In the genomic region with DNA sequence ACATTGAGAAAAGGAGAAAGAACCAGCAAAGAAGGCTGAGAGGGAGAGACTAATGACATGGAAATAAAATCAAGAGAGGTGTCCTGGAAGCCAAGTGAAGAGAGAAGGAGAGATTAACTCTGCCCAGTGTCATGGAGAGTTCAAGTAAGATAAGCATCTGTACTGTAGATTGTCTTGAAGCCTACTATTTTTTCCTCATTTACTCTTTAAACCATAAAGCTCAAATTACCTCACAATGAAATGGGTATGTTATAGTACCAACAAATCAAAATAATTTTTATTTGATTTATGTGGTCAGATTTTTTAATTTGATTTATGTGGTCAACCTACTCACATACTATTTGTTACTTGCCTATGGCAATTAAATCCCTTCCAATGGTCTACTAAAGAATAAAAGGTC, we compare ENCODE assay signal across 27 cellular contexts. TPM values are rescaled to one million over a fixed set of nuclear protein-coding genes. Genes with fewer than 3 reads are reported as not detected.
DNase-seq lines count a peak whose midpoint lies in the region; ATAC-seq, FAIRE-seq and TF ChIP-seq lines count a peak whose summit lies in the region.
"Had no signal": no experiment of that assay in that cellular context is flagged by ENCODE, and none has a peak within 500 bp of the region (broad histone marks: within the 10 kb centered on the region; RNA-seq: fewer than 3 reads in every experiment).

No MANE protein-coding gene starts in this region.

- POLR2A ChIA-PET in K562 (lab: Yijun Ruan, JAX): no interaction called here

- ATAC-seq in heart left ventricle (no peak), K562 (peak; percentile 23; the same call in 1 of the 3 replicates)
- ATAC-seq: A549, HCT116 had no signal

- no peak overlapping the region for H2AFZ ChIP-seq in K562 (ENCODE audit: low read depth, low read length)
- H2AFZ ChIP-seq: GM23248 had no signal

- TF ChIP-seq RAD21 in K562 (CRISPR knock-in tag; conservative IDR thresholded peaks at IDR 0.05 in 1 of 2, IDR thresholded peaks at IDR 0.05 in 1 of 2): no peak

- no peaks in the 10 kb centered on the region for H3K79me2 ChIP-seq in K562 (ENCODE audit: control insufficient read depth, insufficient read depth, low read length)

- H3K4me3 ChIP-seq in left ventricle myocardium inferior: no peak overlapping the region
- H3K4me3 ChIP-seq in heart left ventricle: no peak overlapping the region
- no peak overlapping the region for H3K4me3 ChIP-seq in K562
- H3K4me3 ChIP-seq: A549; BLaER1 treated with 17β-estradiol and CSF1 and Interleukin-3, amounts not matched to agents 10 nM and 100 nM; GM23248 had no signal

- no TSS peak for BruUV-seq in K562 (replicated peaks; lab: Mats Ljungman, UMichigan)

- H3K4me1 ChIP-seq in left ventricle myocardium inferior (peaks cover 54% of the 10 kb centered on the region), heart left ventricle (peaks cover 0 to 50% (median 22%) of the 10 kb centered on the region in 12 donors), K562 (replicated peaks in 1 of 2; ENCODE audit: control insufficient read depth in 2 of 2, insufficient read depth in 2 of 2, low read length in 2 of 2) (peaks cover 4 to 35% of the 10 kb centered on the region in 2 experiments)
- H3K4me1 ChIP-seq: BLaER1 treated with 17β-estradiol and CSF1 and Interleukin-3, amounts not matched to agents 10 nM and 100 nM had no signal

- TF ChIP-seq POLR2A in heart left ventricle (IDR thresholded peaks at IDR 0.05) (no peak), K562 (conservative IDR thresholded peaks at IDR 0.05) (no peak)

- intact Hi-C loops in left ventricle myocardium inferior (cut with micrococcal nuclease): loop anchor here (10.0 kb wide), 1 partner anchor 106 kb away; no protein-coding TSS in a partner anchor
- intact Hi-C loops in heart left ventricle (cut with DNase I): loop anchor here in 4 of 10 donors (5.0 to 10.0 kb wide), 6 partner anchors 38 to 116 kb away; no protein-coding TSS in a partner anchor
- intact Hi-C loops in K562 (cut with micrococcal nuclease): no loop called here

- DNase-seq in left ventricle myocardium inferior (no peak), heart left ventricle (no peak), NCI-H82 treated with DMSO at 0.1 percent for 48 hours (lab: John Stamatoyannopoulos, UW; ENCODE audit: unreplicated experiment) (peak; percentile 36), K562 (ENCODE audit: extremely low read depth in 1 of 4, low spot score in 3 of 4) (peak in 1 of 4 experiments; percentile 34), NCI-H2107 (lab: John Stamatoyannopoulos, UW) (no peak), urothelium cell line (ENCODE audit: low spot score) (no peak), retina (no peak)
- DNase-seq: 8988T; ACHN; AML-193; BE2C; CD4-positive, alpha-beta T cell; CD8-positive, alpha-beta memory T cell; DMS 273 treated with DMSO at 0.1 percent for 48 hours; DMS79; EL; GDM1; GM23248; H7; HFFc6 had no signal

- no peaks in the 10 kb centered on the region for H3K9me1 ChIP-seq in K562 (ENCODE audit: control insufficient read depth, insufficient read depth, low read length)

- H3K4me2 ChIP-seq in K562 (ENCODE audit: insufficient read depth, low read length): no peak overlapping the region; the same call in 1 of the 2 replicates
- H3K4me2 ChIP-seq: A549; BLaER1 treated with 17β-estradiol and CSF1 and Interleukin-3, amounts not matched to agents 10 nM and 100 nM had no signal

- no peak for TF ChIP-seq CTCF in left ventricle myocardium inferior (IDR thresholded peaks at IDR 0.05; ENCODE audit: borderline replicate concordance)
- no peak for TF ChIP-seq CTCF in heart left ventricle (IDR thresholded peaks at IDR 0.05)
- no peak for TF ChIP-seq CTCF in K562 (IDR thresholded peaks at IDR 0.05 in 2 of 3, conservative IDR thresholded peaks at IDR 0.05 in 1 of 3; ENCODE audit: insufficient read depth in 2 of 3, low read depth in 1 of 3, low read length in 3 of 3)

- FAIRE-seq in K562 (lab: Jason Lieb, UNC): no peak
- FAIRE-seq in urothelium cell line (lab: Jason Lieb, UNC): no peak
- FAIRE-seq: A549, GM12891, GM18507, H1 had no signal

- CTCF ChIA-PET in K562 (lab: Yijun Ruan, JAX; ENCODE audit: low intra/inter-chr PET ratio): no interaction called here

- H3K9ac ChIP-seq in K562 (ENCODE audit: insufficient read depth in 1 of 2, low read depth in 2 of 2, low read length in 2 of 2): no peak overlapping the region
- H3K9ac ChIP-seq: BLaER1 treated with 17β-estradiol and CSF1 and Interleukin-3, amounts not matched to agents 10 nM and 100 nM; GM23248 had no signal

- H3K27me3 ChIP-seq in left ventricle myocardium inferior (ENCODE audit: low read depth): no peaks in the 10 kb centered on the region
- no peaks in the 10 kb centered on the region for H3K27me3 ChIP-seq in heart left ventricle
- H3K27me3 ChIP-seq in K562 (ENCODE audit: control insufficient read depth in 2 of 2, insufficient read depth in 2 of 2, low read length in 2 of 2): no peaks in the 10 kb centered on the region
- H3K27me3 ChIP-seq: BE2C; BLaER1 treated with 17β-estradiol and CSF1 and Interleukin-3, amounts not matched to agents 10 nM and 100 nM had no signal

- in situ Hi-C loops in K562 (cut with MboI): no loop called here

- peak overlapping the region; percentile 82 for H3K27ac ChIP-seq in left ventricle myocardium inferior (replicated peaks)
- H3K27ac ChIP-seq in heart left ventricle: no peak overlapping the region
- H3K27ac ChIP-seq in K562 (ENCODE audit: extremely low read depth, low read depth, low read length): no peak overlapping the region
- H3K27ac ChIP-seq: A549; BLaER1 treated with 17β-estradiol and CSF1 and Interleukin-3, amounts not matched to agents 10 nM and 100 nM; GM23248 had no signal

- H3K36me3 ChIP-seq in left ventricle myocardium inferior (no peaks in the 10 kb centered on the region), heart left ventricle (no peaks in the 10 kb centered on the region), K562 (ENCODE audit: control insufficient read depth, insufficient read depth, low read length) (no peaks in the 10 kb centered on the region)
- H3K36me3 ChIP-seq: BE2C; BLaER1 treated with 17β-estradiol and CSF1 and Interleukin-3, amounts not matched to agents 10 nM and 100 nM had no signal

- no peak for TF ChIP-seq EP300 in K562 (IDR thresholded peaks at IDR 0.05; ENCODE audit: low read length)

- no peaks in the 10 kb centered on the region for H4K20me1 ChIP-seq in K562 (replicated peaks; ENCODE audit: control insufficient read depth, insufficient read depth, low read length)
- H4K20me1 ChIP-seq: BLaER1 treated with 17β-estradiol and CSF1 and Interleukin-3, amounts not matched to agents 10 nM and 100 nM had no signal

- H3K9me3 ChIP-seq in left ventricle myocardium inferior (replicated peaks) (no peaks in the 10 kb centered on the region), heart left ventricle (no peaks in the 10 kb centered on the region), K562 (replicated peaks; ENCODE audit: control insufficient read depth, insufficient read depth, low read depth, low read length) (no peaks in the 10 kb centered on the region)
- H3K9me3 ChIP-seq: A549; BE2C; BLaER1 treated with 17β-estradiol and CSF1 and Interleukin-3, amounts not matched to agents 10 nM and 100 nM had no signal

TF ChIP-seq in K562, 482 proteins besides CTCF, POLR2A, EP300 and RAD21 (continues in another document):
- TF ChIP-seq DPF2 (IDR thresholded peaks at IDR 0.05) (peak; percentile 54; the same call in 1 of the 2 replicates), RBM25 (IDR thresholded peaks at IDR 0.05; ENCODE audit: low read depth, low read length, severe bottlenecking) (peak; percentile 56), SMAD3 (CRISPR knock-in tag; conservative IDR thresholded peaks at IDR 0.05) (no peak), NCOR1 (IDR thresholded peaks at IDR 0.05) (no peak), ZNF3 (CRISPR knock-in tag; IDR thresholded peaks at IDR 0.05) (0 out of 2 replicates have a peak, but pooled peaks have one; percentile 12), SMARCA4 (IDR thresholded peaks at IDR 0.05) (0 out of 2 replicates have a peak, but pooled peaks have one; percentile 36), SMARCA5 (IDR thresholded peaks at IDR 0.05) (peak; percentile 20; the same call in 1 of the 2 replicates), LCOR (CRISPR knock-in tag; IDR thresholded peaks at IDR 0.05) (no peak), NCOA1 (IDR thresholded peaks at IDR 0.05; ENCODE audit: low read depth) (no peak), POLR2H (tag; IDR thresholded peaks at IDR 0.05; ENCODE audit: low read depth) (no peak), ZNF668 (CRISPR knock-in tag; IDR thresholded peaks at IDR 0.05) (no peak)
- TF ChIP-seq, protein P1, sequence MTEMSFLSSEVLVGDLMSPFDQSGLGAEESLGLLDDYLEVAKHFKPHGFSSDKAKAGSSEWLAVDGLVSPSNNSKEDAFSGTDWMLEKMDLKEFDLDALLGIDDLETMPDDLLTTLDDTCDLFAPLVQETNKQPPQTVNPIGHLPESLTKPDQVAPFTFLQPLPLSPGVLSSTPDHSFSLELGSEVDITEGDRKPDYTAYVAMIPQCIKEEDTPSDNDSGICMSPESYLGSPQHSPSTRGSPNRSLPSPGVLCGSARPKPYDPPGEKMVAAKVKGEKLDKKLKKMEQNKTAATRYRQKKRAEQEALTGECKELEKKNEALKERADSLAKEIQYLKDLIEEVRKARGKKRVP (CRISPR knock-in tag; IDR thresholded peaks at IDR 0.05): no peak

RNA-seq across cellular contexts. Expression of a gene that starts 5.2 kb away (rescaled TPM):
- total RNA-seq in left ventricle myocardium inferior: 123 TPM
- 100 to 1,000 TPM in 7 of 9 donors, 10 to 100 TPM in 2; 74.0 to 236 (median 120) TPM for total RNA-seq in heart left ventricle
- 100 to 1,000 TPM in 1 of 2 donors, 10 to 100 TPM in 1; 95.2 to 134 TPM for polyA plus RNA-seq in heart left ventricle
- 1.6 and 2.4 TPM in 2 replicates for total RNA-seq in K562 (2011; cell fraction: chromatin; rRNA removed; ENCODE audit: low replicate concordance)
- 0.67 and 1.2 TPM in 2 replicates for total RNA-seq in K562 (2011; cell fraction: nucleolus; rRNA removed)
- 1.6 and 4.3 TPM in 2 replicates for total RNA-seq in K562 (2011; cell fraction: nucleoplasm; rRNA removed)
- total RNA-seq in K562 (2014; rRNA removed): 5.4 and 5.7 TPM in 2 replicates
- 8.4 and 8.6 TPM in 2 replicates for total RNA-seq in K562 (2014; rRNA removed; fragmentation: Illumina TruSeq; extraction: Trizol)
- total RNA-seq in K562 (2015; rRNA removed; fragmentation: Illumina TruSeq; extraction: Trizol): 12.1 and 13.5 TPM in 2 replicates
- total RNA-seq in K562 (2021): 3.5 and 4.0 TPM in 2 replicates
- 0.19 and 3.3 TPM in 2 replicates for polyA plus RNA-seq in K562 (2011; rRNA removed)
- 0.06 and 0.76 TPM in 2 replicates for polyA plus RNA-seq in K562 (2011; cell fraction: cytosol; rRNA removed)
- 0.20 and 2.5 TPM in 2 replicates for polyA plus RNA-seq in K562 (2011; cell fraction: nucleus; rRNA removed)
- 3.8 and 4.5 TPM in 2 replicates for polyA plus RNA-seq in K562 (2012)
- polyA plus RNA-seq in K562 (2014; fragmentation: Illumina TruSeq; extraction: Trizol): 7.9 and 12.2 TPM in 2 replicates
- 1 to 10 TPM; 2.7 to 6.5 TPM for polyA plus RNA-seq in K562 (2014; fragmentation: Nextera tagmentation; extraction: Ambion mirVana)
- polyA plus RNA-seq in K562 (2014; rRNA removed): 4.5 and 4.9 TPM in 2 replicates
- 0.24 and 3.3 TPM in 2 replicates for polyA minus RNA-seq in K562 (2011; rRNA and poly(A)+ RNA removed)
- polyA minus RNA-seq in K562 (2011; cell fraction: cytosol; rRNA and poly(A)+ RNA removed): 2.2 TPM in 1 of 2 replicates, not detected in the other
- polyA minus RNA-seq in K562 (2011; cell fraction: nucleus; rRNA and poly(A)+ RNA removed): 0.56 and 1.8 TPM in 2 replicates
- total RNA-seq: CD4-positive, alpha-beta T cell; CD8-positive, alpha-beta memory T cell; H1; H7; HFFc6 had no signal
- polyA plus RNA-seq: CD14-positive monocyte; CD8-positive, alpha-beta memory T cell; H1 had no signal
